ENCODE assay signal across 1 cellular context in genomic region chr14:24146978-24147760, GRCh38.
A peak's percentile ranks its signal among the peaks of the same experiment; 100 is the strongest.
TF ChIP-seq lines count a peak whose summit lies in the region.

RNF31 (plus strand) TSS chr14:24147498; CDS start chr14:24147699, 201 bp downstream.

TF ChIP-seq in HepG2, 621 proteins besides CTCF, POLR2A, EP300 and RAD21 (continued from another document and continues in another):
- no peak for TF ChIP-seq ZBTB40 (IDR thresholded peaks at IDR 0.05)
- no peak for TF ChIP-seq ZBTB40 (CRISPR knock-in tag; IDR thresholded peaks at IDR 0.05)
- 0 out of 2 replicates have a peak, but pooled peaks have one; percentile 16 for TF ChIP-seq ESRRA (CRISPR knock-in tag; IDR thresholded peaks at IDR 0.05; ENCODE audit: low read depth)
- no peak for TF ChIP-seq ZNF234 (CRISPR knock-in tag; conservative IDR thresholded peaks at IDR 0.05)
- no peak for TF ChIP-seq ATF7 (IDR thresholded peaks at IDR 0.05)
- no peak for TF ChIP-seq ATF7 (CRISPR knock-in tag; IDR thresholded peaks at IDR 0.05)
- TF ChIP-seq RFX3 (CRISPR knock-in tag; IDR thresholded peaks at IDR 0.05), result peak; percentile 30; the same call in 1 of the 2 replicates
- no peak for TF ChIP-seq RELA (CRISPR knock-in tag; IDR thresholded peaks at IDR 0.05)
- TF ChIP-seq ZNF350 (CRISPR knock-in tag; IDR thresholded peaks at IDR 0.05; ENCODE audit: borderline replicate concordance, low read depth), result peak; percentile 75; the same call in 1 of the 2 replicates
- TF ChIP-seq ZNF451 (CRISPR knock-in tag; IDR thresholded peaks at IDR 0.05), result peak; percentile 37
- TF ChIP-seq ATRX (CRISPR knock-in tag; IDR thresholded peaks at IDR 0.05; ENCODE audit: borderline replicate concordance), result no peak
- TF ChIP-seq TOPORS (CRISPR knock-in tag; IDR thresholded peaks at IDR 0.05), result peak; percentile 87; the same call in 1 of the 2 replicates
- TF ChIP-seq ZNF614 (CRISPR knock-in tag; IDR thresholded peaks at IDR 0.05; ENCODE audit: borderline replicate concordance), result no peak; the same call in 1 of the 2 replicates
- TF ChIP-seq HNRNPK (IDR thresholded peaks at IDR 0.05; ENCODE audit: low read depth, low read length, poor library complexity, severe bottlenecking), result peak; percentile 63
- TF ChIP-seq HNRNPUL1 (IDR thresholded peaks at IDR 0.05; ENCODE audit: low read depth, low read length), result no peak
- TF ChIP-seq ZBTB20 (CRISPR knock-in tag; IDR thresholded peaks at IDR 0.05; ENCODE audit: borderline replicate concordance, low read depth), result no peak; the same call in none of the 2 replicates
- no peak; the same call in 1 of the 2 replicates for TF ChIP-seq TBP (CRISPR knock-in tag; IDR thresholded peaks at IDR 0.05)
- TF ChIP-seq ZNF562 (CRISPR knock-in tag; IDR thresholded peaks at IDR 0.05; ENCODE audit: borderline replicate concordance), result no peak
- 0 out of 2 replicates have a peak, but pooled peaks have one; percentile 80 for TF ChIP-seq TRAFD1 (CRISPR knock-in tag; IDR thresholded peaks at IDR 0.05; ENCODE audit: borderline replicate concordance)
- TF ChIP-seq GPBP1L1 (CRISPR knock-in tag; IDR thresholded peaks at IDR 0.05), result no peak
- TF ChIP-seq ZNF772 (CRISPR knock-in tag; IDR thresholded peaks at IDR 0.05), result peak; percentile 21; the same call in 1 of the 2 replicates
- TF ChIP-seq ZNF383 (CRISPR knock-in tag; IDR thresholded peaks at IDR 0.05; ENCODE audit: borderline replicate concordance), result no peak; the same call in 1 of the 2 replicates
- 0 out of 2 replicates have a peak, but pooled peaks have one; percentile 71 for TF ChIP-seq IRF2 (CRISPR knock-in tag; IDR thresholded peaks at IDR 0.05)
- peak; percentile 77; the same call in 1 of the 2 replicates for TF ChIP-seq IRF9 (CRISPR knock-in tag; IDR thresholded peaks at IDR 0.05; ENCODE audit: borderline replicate concordance)
- no peak for TF ChIP-seq CEBPB (IDR thresholded peaks at IDR 0.05; ENCODE audit: borderline replicate concordance, low read depth, low read length)
- TF ChIP-seq NFIC (IDR thresholded peaks at IDR 0.05; ENCODE audit: low read length), result no peak
- TF ChIP-seq CCAR2 (optimal IDR thresholded peaks at IDR 0.05; ENCODE audit: low read depth, low read length), result no peak
- no peak; the same call in 1 of the 2 replicates for TF ChIP-seq ZFP36L2 (CRISPR knock-in tag; IDR thresholded peaks at IDR 0.05)
- no peak; the same call in 1 of the 2 replicates for TF ChIP-seq KLF15 (CRISPR knock-in tag; IDR thresholded peaks at IDR 0.05; ENCODE audit: borderline replicate concordance)
- peak; percentile 88 for TF ChIP-seq ZNF781 (CRISPR knock-in tag; IDR thresholded peaks at IDR 0.05; ENCODE audit: borderline replicate concordance, not compliant biosample characterization)
- TF ChIP-seq ZNF589 (CRISPR knock-in tag; conservative IDR thresholded peaks at IDR 0.05), result no peak
- TF ChIP-seq SOX13 (IDR thresholded peaks at IDR 0.05), result 0 out of 2 replicates have a peak, but pooled peaks have one; percentile 40
- 0 out of 4 replicates have a peak, but pooled peaks of 1 of the 2 experiments have one; percentile 75 for TF ChIP-seq SOX13 (CRISPR knock-in tag; conservative IDR thresholded peaks at IDR 0.05 in 1 of 2, IDR thresholded peaks at IDR 0.05 in 1 of 2)
- no peak for TF ChIP-seq SNRNP70 (IDR thresholded peaks at IDR 0.05; ENCODE audit: low read depth, low read length)
- TF ChIP-seq RBM22 (optimal IDR thresholded peaks at IDR 0.05; ENCODE audit: low read length), result peak; percentile 74
- TF ChIP-seq ZBTB39 (CRISPR knock-in tag; IDR thresholded peaks at IDR 0.05), result no peak
- no peak; the same call in 1 of the 2 replicates for TF ChIP-seq PAX8 (CRISPR knock-in tag; IDR thresholded peaks at IDR 0.05; ENCODE audit: borderline replicate concordance)
- TF ChIP-seq ZFP91 (CRISPR knock-in tag; IDR thresholded peaks at IDR 0.05; ENCODE audit: borderline replicate concordance), result no peak
